In the genomic region with DNA sequence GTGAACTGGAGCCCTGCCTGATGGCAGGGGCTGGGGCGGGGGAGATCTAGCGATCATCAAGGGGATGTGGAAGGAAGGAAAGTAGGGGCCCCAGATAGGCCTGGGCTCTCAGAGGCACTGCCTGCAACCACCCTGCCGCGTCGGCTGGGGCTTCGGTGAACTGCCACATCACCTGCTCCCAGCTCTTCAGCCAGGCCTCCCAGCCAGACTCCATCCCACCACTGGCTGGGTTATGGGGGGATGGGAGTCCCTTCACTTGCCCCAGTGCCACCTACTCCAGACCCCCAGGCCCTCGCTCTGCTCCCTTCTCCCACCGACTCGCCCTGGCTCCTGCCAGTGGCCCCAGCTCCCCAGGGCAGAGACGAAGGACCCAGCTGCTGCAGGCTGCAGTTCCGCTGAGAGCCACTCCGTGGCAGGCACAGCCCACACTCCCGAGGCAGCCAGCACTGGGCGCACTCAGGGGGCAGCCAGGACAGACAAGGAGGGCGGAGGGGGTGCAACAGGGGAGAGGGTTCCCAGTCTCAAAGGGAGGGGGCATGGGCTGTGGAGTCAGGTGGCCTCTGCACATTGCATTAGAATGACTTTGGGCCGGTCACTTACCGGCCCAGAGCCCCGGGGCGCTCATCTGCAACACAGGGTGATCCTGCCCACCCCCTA, we compare ENCODE assay signal across 8 cellular contexts. TPM values are rescaled to one million over a fixed set of nuclear protein-coding genes. Genes with fewer than 3 reads are reported as not detected.
DNase-seq lines count a peak whose midpoint lies in the region; FAIRE-seq and TF ChIP-seq lines count a peak whose summit lies in the region.

No MANE protein-coding gene starts in this region.

- H3K36me3 ChIP-seq in GM06990 (ENCODE audit: control insufficient read depth, insufficient read depth, low read length) (no peaks in the 10 kb centered on the region), OCI-LY1 (ENCODE audit: insufficient read depth, low read length) (no peaks in the 10 kb centered on the region)

- no peaks in the 10 kb centered on the region for H3K9me2 ChIP-seq in OCI-LY1 (ENCODE audit: low read depth, low read length)

- H3K9me3 ChIP-seq in OCI-LY1 (ENCODE audit: low read length) = no peaks in the 10 kb centered on the region

- H3K27ac ChIP-seq in OCI-LY1 (ENCODE audit: low read depth, low read length, poor library complexity, severe bottlenecking) = no peak overlapping the region

- no peaks in the 10 kb centered on the region for H3K79me2 ChIP-seq in OCI-LY1 (ENCODE audit: insufficient read depth, low read length)

- no peak overlapping the region for H3K4me2 ChIP-seq in OCI-LY1 (ENCODE audit: low read length)

- H3K27me3 ChIP-seq in GM06990 (replicated peaks; ENCODE audit: control insufficient read depth, insufficient read depth, low read length) (peaks cover 2% of the 10 kb centered on the region), OCI-LY1 (ENCODE audit: insufficient read depth, low read length) (no peaks in the 10 kb centered on the region)

- no peaks in the 10 kb centered on the region for H4K20me1 ChIP-seq in OCI-LY1 (ENCODE audit: insufficient read depth, low read length)

- no peak overlapping the region for H2AFZ ChIP-seq in OCI-LY1 (ENCODE audit: low read length)

- H3F3A ChIP-seq in OCI-LY1 (ENCODE audit: insufficient read depth, low read length) = no peaks in the 10 kb centered on the region

- FAIRE-seq in RCC 7860 (lab: Jason Lieb, UNC) = no peak

- TF ChIP-seq CTCF in GM06990 (IDR thresholded peaks at IDR 0.05; ENCODE audit: insufficient read depth, low read length, poor library complexity, severe bottlenecking) = peak; percentile 96
- TF ChIP-seq CTCF in OCI-LY1 (IDR thresholded peaks at IDR 0.05; ENCODE audit: low read length) = peak; percentile 100
- peak; percentile 87 for TF ChIP-seq CTCF in fibroblast of pulmonary artery (IDR thresholded peaks at IDR 0.05; ENCODE audit: low read length, missing control alignments)

- H3K4me3 ChIP-seq in GM06990 (replicated peaks; ENCODE audit: low read depth, low read length) (no peak overlapping the region), OCI-LY1 (ENCODE audit: low read depth, low read length, poor library complexity, severe bottlenecking) (no peak overlapping the region), fibroblast of pulmonary artery (replicated peaks; ENCODE audit: low read depth, low read length) (no peak overlapping the region)

- H3K4me1 ChIP-seq in OCI-LY1 (ENCODE audit: insufficient read depth, low read length, severe bottlenecking) = no peaks in the 10 kb centered on the region

- DNase-seq in GM06990 (ENCODE audit: extremely low read depth, insufficient read length) (no peak), HCEC 1CT (peak; percentile 13), fibroblast of pulmonary artery (ENCODE audit: low read depth) (peak; percentile 48), occipital lobe (lab: John Stamatoyannopoulos, UW) (peak; percentile 23), RCC 7860 (ENCODE audit: low spot score) (no peak), H4 (ENCODE audit: low spot score) (no peak)
- peak; percentile 29 to 38 for DNase-seq in activated T-helper 1 cell treated with anti-CD3 and anti-CD28 coated beads, Interleukin-2, amount 50 U/mL, for 16 hours (ENCODE audit: low read depth in 1 of 2, low spot score in 1 of 2)

- H3K9ac ChIP-seq in OCI-LY1 (ENCODE audit: low read length) = no peak overlapping the region

RNA-seq across cellular contexts. Expression of a gene that starts 15.2 kb away (rescaled TPM):
- total RNA-seq in occipital lobe = 8.0 TPM
- 0.58 and 0.84 TPM in 2 replicates for total RNA-seq in H4 (2014; rRNA removed; shearing (Covaris generic))

RNA-seq across cellular contexts. Expression of a gene that starts 27.9 kb away (rescaled TPM):
- 0.78 TPM for total RNA-seq in occipital lobe
- 0.29 and 0.60 TPM in 2 replicates for total RNA-seq in H4 (2014; rRNA removed; shearing (Covaris generic))

Comparison
In these comparisons a context has a peak if more than half of its experiments do, and no peak if none do; other contexts are left out.
1. DNase-seq: peak in HCEC 1CT (single experiment), activated T-helper 1 cell treated with anti-CD3 and anti-CD28 coated beads, Interleukin-2, amount 50 U/mL, for 16 hours (2 of 2), fibroblast of pulmonary artery (single experiment) and occipital lobe (single experiment); none in GM06990 (single experiment), RCC 7860 (single experiment) and H4 (single experiment).
2. Peak in every context shown above with its lines, with median percentiles within 50 percentile points of each other: CTCF ChIP-seq.